8 cellular contexts compared by ENCODE assay signal in the genomic region with DNA sequence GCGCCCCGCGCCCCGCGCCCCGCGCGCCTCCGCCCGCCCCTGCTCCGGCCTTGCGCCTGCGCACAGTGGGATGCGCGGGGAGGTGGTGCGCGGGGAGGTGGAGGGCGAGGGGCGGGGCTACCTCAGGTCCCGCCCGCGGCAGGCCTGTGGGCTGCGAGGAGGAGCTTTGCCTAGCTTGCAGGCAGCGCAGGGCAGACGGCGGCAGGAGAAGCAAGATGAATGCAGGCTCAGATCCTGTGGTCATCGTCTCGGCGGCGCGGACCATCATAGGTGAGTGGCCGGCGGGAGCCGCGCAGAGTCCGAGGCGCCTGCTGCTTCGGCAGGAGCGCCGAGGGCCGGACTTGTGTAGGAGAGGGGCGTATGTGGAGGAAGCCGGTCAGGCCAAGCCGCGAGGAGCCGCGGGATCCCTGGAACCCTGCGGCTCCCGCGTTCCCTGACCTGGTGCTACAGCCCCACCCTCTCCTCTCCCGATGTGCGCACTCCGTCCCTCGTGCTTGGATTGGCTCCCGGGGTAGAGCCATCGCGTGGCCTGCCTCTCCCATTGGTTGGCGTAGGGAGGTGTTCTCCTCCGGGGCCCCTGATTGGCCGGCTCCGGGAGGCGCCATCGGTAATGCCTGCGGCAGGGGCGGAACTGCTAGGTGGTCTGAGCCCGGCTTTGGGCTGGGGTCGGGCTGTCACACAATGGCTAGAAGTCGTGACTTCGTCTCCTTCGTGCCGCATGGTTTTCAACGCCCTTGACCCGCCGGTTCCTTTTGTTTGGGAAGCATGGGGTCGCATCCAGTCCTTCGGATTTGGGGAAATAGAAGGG. TPM values are rescaled to one million over a fixed set of nuclear protein-coding genes. Genes with fewer than 3 reads are reported as not detected.
A peak's percentile ranks its signal among the peaks of the same experiment; 100 is the strongest.
DNase-seq lines count a peak whose midpoint lies in the region; ATAC-seq and TF ChIP-seq lines count a peak whose summit lies in the region.

Gene ACAT2, plus strand, starts transcription at position 173 of the 808 bp plus-strand sequence. Its CDS starts 43 bp downstream, at position 216.

- H3K36me3 Mint-ChIP-seq in central memory CD8-positive, alpha-beta T cell (ENCODE audit: insufficient read depth) = peaks cover 35% of the 10 kb centered on the region

- peak within 1 kb of the TSS; percentile 96 for H3K27ac Mint-ChIP-seq in central memory CD8-positive, alpha-beta T cell (ENCODE audit: low read depth)

- peaks cover 34% of the 10 kb centered on the region for H3K4me1 Mint-ChIP-seq in central memory CD8-positive, alpha-beta T cell

- TF ChIP-seq POLR2A in GM19193 (IDR thresholded peaks at IDR 0.05; ENCODE audit: extremely low read depth, insufficient read depth, insufficient read length) = peak; percentile 69

- peak within 1 kb of the TSS; percentile 84 for H3K4me3 Mint-ChIP-seq in central memory CD8-positive, alpha-beta T cell

- peak; percentile 99 for DNase-seq in Ammon's horn (ENCODE audit: low spot score)
- peak; percentile 92 for DNase-seq in NCI-H460 (ENCODE audit: extremely low read depth, low read depth)
- peak; percentile 80 to 84 for DNase-seq in central memory CD8-positive, alpha-beta T cell (ENCODE audit: low spot score in 2 of 2)
- DNase-seq in iris pigment epithelial cell (ENCODE audit: low read depth) = peak; percentile 96
- peak; percentile 82 to 86 for DNase-seq in stimulated activated CD4-positive, alpha-beta T cell treated with anti-CD3 and anti-CD28 coated beads, Interleukin-12 subunit alpha, Interleukin-12 subunit beta, amount 100 ng/mL, for 24 hours (ENCODE audit: low read depth in 2 of 2)

- ATAC-seq in HG03432 (IDR thresholded peaks at IDR 0.05; ENCODE audit: unreplicated experiment) = peak; percentile 97
- peak; percentile 98 to 99 for ATAC-seq in activated CD4-positive, CD25-positive, alpha-beta regulatory T cell treated with anti-CD3 and anti-CD28 coated beads, Interleukin-2, amount 50 U/mL, for 24 hours
- peak; percentile 93 for ATAC-seq in central memory CD8-positive, alpha-beta T cell (replicated peaks; ENCODE audit: extremely low read depth, poor library complexity, severe bottlenecking)

- H3K9me3 Mint-ChIP-seq in central memory CD8-positive, alpha-beta T cell = no peaks in the 10 kb centered on the region

- H3K27me3 Mint-ChIP-seq in central memory CD8-positive, alpha-beta T cell = no peaks in the 10 kb centered on the region

RNA-seq across cellular contexts. Expression of gene ACAT2, which starts in this region (rescaled TPM):
- total RNA-seq in NCI-H460 (2014; rRNA removed; shearing (Covaris generic)) = 12.7 and 13.0 TPM in 2 replicates
- polyA plus RNA-seq in NCI-H460 (2014; cell fraction: nucleus; rRNA removed) = 27.4 and 32.4 TPM in 2 replicates

Comparison
In these comparisons a context has a peak if more than half of its experiments do, and no peak if none do; other contexts are left out.
1. Peak in every context shown above with its lines: DNase-seq and ATAC-seq.